1 cellular context compared by ENCODE assay signal in genomic region chr1:150876111-150876434, GRCh38.
TF ChIP-seq lines count a peak whose summit lies in the region.

No MANE protein-coding gene starts in this region.

TF ChIP-seq in K562, 482 proteins besides CTCF, POLR2A, EP300 and RAD21 (continued from another document):
- TF ChIP-seq CHAMP1 (IDR thresholded peaks at IDR 0.05) = no peak
- TF ChIP-seq CREM (IDR thresholded peaks at IDR 0.05; ENCODE audit: low read depth) = no peak
- TF ChIP-seq POLR2AphosphoS2 (IDR thresholded peaks at IDR 0.05; ENCODE audit: low read length) = no peak
- TF ChIP-seq NR2C2 (CRISPR knock-in tag; IDR thresholded peaks at IDR 0.05) = no peak
- no peak for TF ChIP-seq NR2C2 (tag; IDR thresholded peaks at IDR 0.05)
- TF ChIP-seq SFPQ (IDR thresholded peaks at IDR 0.05; ENCODE audit: low read depth, low read length) = no peak
- TF ChIP-seq ZNF165 (CRISPR knock-in tag; IDR thresholded peaks at IDR 0.05; ENCODE audit: borderline replicate concordance) = no peak
- TF ChIP-seq FOSL1 (tag; conservative IDR thresholded peaks at IDR 0.05) = no peak
- no peak for TF ChIP-seq ZNF124 (CRISPR knock-in tag; IDR thresholded peaks at IDR 0.05)
- TF ChIP-seq NCOA1 (IDR thresholded peaks at IDR 0.05; ENCODE audit: low read depth) = no peak
- peak; percentile 91; the same call in 1 of the 2 replicates for TF ChIP-seq TCF7 (IDR thresholded peaks at IDR 0.05; ENCODE audit: borderline replicate concordance)
- TF ChIP-seq SMARCE1 (IDR thresholded peaks at IDR 0.05) = no peak
- 0 out of 2 replicates have a peak, but pooled peaks have one; percentile 35 for TF ChIP-seq NKRF (IDR thresholded peaks at IDR 0.05; ENCODE audit: borderline replicate concordance)
- TF ChIP-seq ZNF79 (CRISPR knock-in tag; IDR thresholded peaks at IDR 0.05; ENCODE audit: low read depth) = no peak
- no peak for TF ChIP-seq RBM25 (IDR thresholded peaks at IDR 0.05; ENCODE audit: low read depth, low read length, severe bottlenecking)
- TF ChIP-seq THRAP3 (IDR thresholded peaks at IDR 0.05; ENCODE audit: borderline replicate concordance) = no peak
- TF ChIP-seq FOXK2 (conservative IDR thresholded peaks at IDR 0.05 in 1 of 2, IDR thresholded peaks at IDR 0.05 in 1 of 2; ENCODE audit: low read depth in 2 of 2) = no peak
- TF ChIP-seq E2F6 (IDR thresholded peaks at IDR 0.05; ENCODE audit: borderline replicate concordance in 1 of 2, extremely low read depth in 1 of 2, insufficient read depth in 1 of 2, insufficient read length in 1 of 2, low read depth in 1 of 2, low read length in 1 of 2, poor library complexity in 1 of 2, severe bottlenecking in 1 of 2) = peak in 1 of 2 experiments; percentile 29
- TF ChIP-seq ZNF778 (CRISPR knock-in tag; IDR thresholded peaks at IDR 0.05) = no peak
- no peak for TF ChIP-seq ZNF639 (CRISPR knock-in tag; conservative IDR thresholded peaks at IDR 0.05 in 1 of 2, IDR thresholded peaks at IDR 0.05 in 1 of 2)
- TF ChIP-seq OTX1 (CRISPR knock-in tag; IDR thresholded peaks at IDR 0.05) = no peak
- peak; percentile 1 for TF ChIP-seq HDAC3 (IDR thresholded peaks at IDR 0.05; ENCODE audit: borderline replicate concordance, partially characterized antibody)
- TF ChIP-seq HDAC1 (IDR thresholded peaks at IDR 0.05) = peak in 1 of 2 experiments; percentile 37; a peak in 1 of 4 replicates
- TF ChIP-seq ZNF77 (CRISPR knock-in tag; IDR thresholded peaks at IDR 0.05) = no peak
- TF ChIP-seq THRB (CRISPR knock-in tag; conservative IDR thresholded peaks at IDR 0.05) = no peak
- TF ChIP-seq MYNN (IDR thresholded peaks at IDR 0.05) = peak; percentile 35; the same call in 1 of the 2 replicates
- no peak for TF ChIP-seq MYNN (CRISPR knock-in tag; IDR thresholded peaks at IDR 0.05)
- TF ChIP-seq MNT (conservative IDR thresholded peaks at IDR 0.05) = 0 out of 4 replicates have a peak, but pooled peaks of 1 of the 2 experiments have one; percentile 33
- TF ChIP-seq ZNF431 (CRISPR knock-in tag; IDR thresholded peaks at IDR 0.05) = no peak
- no peak for TF ChIP-seq POLR2AphosphoS5 (IDR thresholded peaks at IDR 0.05; ENCODE audit: control insufficient read depth, insufficient read depth, low read depth, low read length)
- TF ChIP-seq NBN (IDR thresholded peaks at IDR 0.05; ENCODE audit: low read depth) = peak; percentile 8; the same call in 1 of the 2 replicates
- no peak for TF ChIP-seq ZNF609 (CRISPR knock-in tag; IDR thresholded peaks at IDR 0.05; ENCODE audit: borderline replicate concordance)
- no peak for TF ChIP-seq CC2D1A (IDR thresholded peaks at IDR 0.05)
- no peak for TF ChIP-seq SAFB (IDR thresholded peaks at IDR 0.05; ENCODE audit: borderline replicate concordance, low read depth, low read length)
- TF ChIP-seq STAT5B (CRISPR knock-in tag; IDR thresholded peaks at IDR 0.05) = no peak
- no peak for TF ChIP-seq E4F1 (CRISPR knock-in tag; IDR thresholded peaks at IDR 0.05; ENCODE audit: borderline replicate concordance)
- no peak; the same call in 1 of the 2 replicates for TF ChIP-seq L3MBTL2 (IDR thresholded peaks at IDR 0.05)
- no peak for TF ChIP-seq CREBBP (IDR thresholded peaks at IDR 0.05; ENCODE audit: low read depth, low read length)
- no peak for TF ChIP-seq EHMT2 (IDR thresholded peaks at IDR 0.05)
- TF ChIP-seq ZKSCAN3 (CRISPR knock-in tag; IDR thresholded peaks at IDR 0.05) = no peak
- TF ChIP-seq ZBTB1 (CRISPR knock-in tag; IDR thresholded peaks at IDR 0.05; ENCODE audit: borderline replicate concordance, low read depth) = peak; percentile 56; the same call in 1 of the 2 replicates
- TF ChIP-seq RBBP5 (IDR thresholded peaks at IDR 0.05; ENCODE audit: borderline replicate concordance, insufficient read depth, low read length, poor library complexity, severe bottlenecking) = peak; percentile 60
- TF ChIP-seq ZNF830 (CRISPR knock-in tag; IDR thresholded peaks at IDR 0.05) = no peak
- no peak for TF ChIP-seq ZNF699 (CRISPR knock-in tag; IDR thresholded peaks at IDR 0.05; ENCODE audit: insufficient replicate concordance)
- no peak for TF ChIP-seq TSC22D4 (tag; IDR thresholded peaks at IDR 0.05)
